In the genomic region with DNA sequence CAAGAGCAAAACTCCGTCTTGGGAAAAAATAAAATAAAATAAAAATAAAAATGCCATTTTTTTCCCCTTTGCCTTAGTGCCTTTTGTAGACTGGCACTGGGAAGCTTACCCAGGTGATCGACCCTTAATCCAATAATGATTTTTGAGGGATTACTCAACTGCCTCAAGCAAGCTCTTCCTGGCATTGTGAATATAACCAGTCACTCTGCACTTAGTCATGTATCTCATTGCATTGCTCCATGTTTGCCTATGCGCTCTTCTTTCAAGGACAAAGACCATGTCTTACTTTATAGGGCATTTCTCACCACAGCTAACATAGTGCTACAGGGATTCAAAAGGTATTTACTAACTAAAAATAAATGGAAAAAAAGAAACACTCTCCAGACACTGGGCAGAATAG, we compare ENCODE assay signal across 24 cellular contexts. TPM values are rescaled to one million over a fixed set of nuclear protein-coding genes. Genes with fewer than 3 reads are reported as not detected.
DNase-seq lines count a peak whose midpoint lies in the region; ATAC-seq and TF ChIP-seq lines count a peak whose summit lies in the region.
"Had no signal": no experiment of that assay in that cellular context is flagged by ENCODE, and none has a peak within 500 bp of the region (broad histone marks: within the 10 kb centered on the region; RNA-seq: fewer than 3 reads in every experiment).

No MANE protein-coding gene starts in this region.

- no peaks in the 10 kb centered on the region for H3K9me3 ChIP-seq in heart right ventricle
- no peaks in the 10 kb centered on the region for H3K9me3 ChIP-seq in WERI-Rb-1 (ENCODE audit: severe bottlenecking)
- H3K9me3 ChIP-seq in MG63: peaks cover 2% of the 10 kb centered on the region; the same call in 1 of the 2 replicates
- H3K9me3 ChIP-seq: ascending aorta had no signal

- H3K4me3 ChIP-seq in heart right ventricle (no peak overlapping the region), WERI-Rb-1 (ENCODE audit: low read depth, low read length) (no peak overlapping the region), fibroblast of pulmonary artery (replicated peaks; ENCODE audit: low read depth, low read length) (no peak overlapping the region), MG63 (no peak overlapping the region)
- H3K4me3 ChIP-seq: ascending aorta, hepatocyte, skin epidermis had no signal

- H3K27ac ChIP-seq in heart right ventricle: peak overlapping the region in 6 of 10 donors; percentile 5 to 55 (median 24)
- H3K27ac ChIP-seq in WERI-Rb-1: peak overlapping the region; percentile 16; the same call in 1 of the 2 replicates
- H3K27ac ChIP-seq: ascending aorta, hepatocyte had no signal

- 94 to 97% methylated on average over 3 of the region's 3 CpGs for WGBS in heart right ventricle, 2 donors

- no peak for DNase-seq in heart right ventricle
- DNase-seq in Right ventricle myocardium inferior (ENCODE audit: missing footprints): no peak
- DNase-seq in WERI-Rb-1: no peak
- DNase-seq in fibroblast of pulmonary artery (ENCODE audit: low read depth): peak; percentile 48
- DNase-seq in MG63: no peak
- DNase-seq in GM19240 (ENCODE audit: insufficient read length, low spot score): no peak
- DNase-seq: activated CD4-positive, alpha-beta memory T cell treated with anti-CD3 and anti-CD28 coated beads, Interleukin-2, amount 10 ng/mL, durations not matched to agents 7 days and 5 days; activated naive CD4-positive, alpha-beta T cell treated with Interleukin-2 at 50 U/mL for 16 hours; activated T-cell treated with anti-CD3 and anti-CD28 coated beads, Interleukin-2, amount 50 U/mL, for 24 hours; CD4-positive, alpha-beta T cell; islet precursor cell; mesenchymal stem cell; naive thymus-derived CD8-positive, alpha-beta T cell; NCI-H2029; NCI-H446; NK-92 treated with Interleukin-12 subunit alpha and Interleukin-12 subunit beta, amount 100 ng/mL, for 24 hours; SHP77; stimulated activated CD4-positive, alpha-beta T cell treated with anti-CD3 and anti-CD28 coated beads, Interleukin-2, amount 100 ng/mL, for 48 hours had no signal

- H3K27ac Mint-ChIP-seq in stimulated activated memory B cell treated with anti-CD40 and anti-IgM and Interleukin-4, amounts not matched to agents 10 μg/mL and 1 μg/mL and 100 μg/mL, for 72 hours: peak overlapping the region; percentile 60
- H3K27ac Mint-ChIP-seq: activated CD4-positive, alpha-beta memory T cell treated with anti-CD3 and anti-CD28 coated beads, Interleukin-2, amount 10 ng/mL, durations not matched to agents 7 days and 5 days; activated T-cell treated with anti-CD3 and anti-CD28 coated beads, Interleukin-2, amount 50 U/mL, for 24 hours; CD4-positive, alpha-beta T cell had no signal

- intact Hi-C loops in heart right ventricle (cut with DNase I) (no loop called here), Right ventricle myocardium inferior (cut with DNase I) (no loop called here)

- H3K36me3 Mint-ChIP-seq in stimulated activated memory B cell treated with anti-CD40 and anti-IgM and Interleukin-4, amounts not matched to agents 10 μg/mL and 1 μg/mL and 100 μg/mL, for 72 hours: peaks cover 26% of the 10 kb centered on the region
- H3K36me3 Mint-ChIP-seq: naive thymus-derived CD8-positive, alpha-beta T cell had no signal

- H3K4me1 ChIP-seq in heart right ventricle: peaks cover 4 to 79% (median 64%) of the 10 kb centered on the region in 9 donors
- H3K4me1 ChIP-seq: ascending aorta had no signal

- H3K36me3 ChIP-seq in heart right ventricle: peaks cover 0 to 34% (median 0%) of the 10 kb centered on the region in 9 donors
- peaks cover 3% of the 10 kb centered on the region; the same call in 1 of the 2 replicates for H3K36me3 ChIP-seq in WERI-Rb-1
- H3K36me3 ChIP-seq in MG63: no peaks in the 10 kb centered on the region
- H3K36me3 ChIP-seq: ascending aorta had no signal

- no peaks in the 10 kb centered on the region for H3K9me3 Mint-ChIP-seq in stimulated activated memory B cell treated with anti-CD40 and anti-IgM and Interleukin-4, amounts not matched to agents 10 μg/mL and 1 μg/mL and 100 μg/mL, for 72 hours
- H3K9me3 Mint-ChIP-seq: CD4-positive, alpha-beta T cell; naive thymus-derived CD8-positive, alpha-beta T cell had no signal

- no peaks in the 10 kb centered on the region for H3K27me3 Mint-ChIP-seq in stimulated activated memory B cell treated with anti-CD40 and anti-IgM and Interleukin-4, amounts not matched to agents 10 μg/mL and 1 μg/mL and 100 μg/mL, for 72 hours
- H3K27me3 Mint-ChIP-seq: activated CD4-positive, alpha-beta memory T cell treated with anti-CD3 and anti-CD28 coated beads, Interleukin-2, amount 10 ng/mL, durations not matched to agents 7 days and 5 days; activated T-cell treated with anti-CD3 and anti-CD28 coated beads, Interleukin-2, amount 50 U/mL, for 24 hours; CD4-positive, alpha-beta T cell had no signal

- ATAC-seq in heart right ventricle: peak in 1 of 8 donors; percentile 32
- no peak for ATAC-seq in Right ventricle myocardium inferior
- no peak for ATAC-seq in stimulated activated memory B cell treated with anti-CD40 and anti-IgM and Interleukin-4, amounts not matched to agents 10 μg/mL and 1 μg/mL and 100 μg/mL, for 72 hours
- ATAC-seq in GM21717 (IDR thresholded peaks at IDR 0.05; ENCODE audit: unreplicated experiment): no peak
- ATAC-seq: HCT116; naive thymus-derived CD8-positive, alpha-beta T cell had no signal

- H3K4me3 Mint-ChIP-seq in stimulated activated memory B cell treated with anti-CD40 and anti-IgM and Interleukin-4, amounts not matched to agents 10 μg/mL and 1 μg/mL and 100 μg/mL, for 72 hours: no peak overlapping the region
- H3K4me3 Mint-ChIP-seq: activated CD4-positive, alpha-beta memory T cell treated with anti-CD3 and anti-CD28 coated beads, Interleukin-2, amount 10 ng/mL, durations not matched to agents 7 days and 5 days; activated T-cell treated with anti-CD3 and anti-CD28 coated beads, Interleukin-2, amount 50 U/mL, for 24 hours; CD4-positive, alpha-beta T cell had no signal

- H3K27me3 ChIP-seq in heart right ventricle (no peaks in the 10 kb centered on the region), WERI-Rb-1 (ENCODE audit: insufficient read depth, low read depth, severe bottlenecking) (no peaks in the 10 kb centered on the region), MG63 (no peaks in the 10 kb centered on the region)
- H3K27me3 ChIP-seq: ascending aorta, hepatocyte had no signal

- TF ChIP-seq CTCF in heart right ventricle (IDR thresholded peaks at IDR 0.05) (no peak), WERI-Rb-1 (IDR thresholded peaks at IDR 0.05; ENCODE audit: low read depth, low read length) (no peak), fibroblast of pulmonary artery (IDR thresholded peaks at IDR 0.05; ENCODE audit: low read length, missing control alignments) (no peak)

- peaks cover 50% of the 10 kb centered on the region for H3K4me1 Mint-ChIP-seq in stimulated activated memory B cell treated with anti-CD40 and anti-IgM and Interleukin-4, amounts not matched to agents 10 μg/mL and 1 μg/mL and 100 μg/mL, for 72 hours
- H3K4me1 Mint-ChIP-seq: activated CD4-positive, alpha-beta memory T cell treated with anti-CD3 and anti-CD28 coated beads, Interleukin-2, amount 10 ng/mL, durations not matched to agents 7 days and 5 days had no signal

RNA-seq across cellular contexts. Expression of a gene that starts 13.0 kb away (rescaled TPM):
- 10 to 100 TPM; 26.5 to 96.5 (median 41.0) TPM for total RNA-seq in heart right ventricle
- polyA plus RNA-seq in heart right ventricle: 10 to 100 TPM; 13.8 to 18.2 TPM
- total RNA-seq in Right ventricle myocardium inferior: 38.8 TPM
- total RNA-seq in MG63 (2014; rRNA removed; shearing (Covaris generic); ENCODE audit: low replicate concordance): 0.72 and 1.3 TPM in 2 replicates

Comparison
In these comparisons a context has a peak if more than half of its experiments do, and no peak if none do; other contexts are left out.
1. RNA of a gene that starts 13.0 kb away (total RNA-seq): 26.5 to 96.5 TPM in heart right ventricle and 38.8 TPM in Right ventricle myocardium inferior (single experiment); 0.72 to 1.3 TPM in MG63; every median in the first group is over 10 times any median in the second.